ENCODE assay signal across 18 cellular contexts in genomic region chr3:163175970-163176369, GRCh38.
DNase-seq lines count a peak whose midpoint lies in the region; ATAC-seq, FAIRE-seq and TF ChIP-seq lines count a peak whose summit lies in the region.
"Had no signal": no experiment of that assay in that cellular context is flagged by ENCODE, and none has a peak within 500 bp of the region (broad histone marks: within the 10 kb centered on the region; RNA-seq: fewer than 3 reads in every experiment).

No MANE protein-coding gene starts in this region.

- H3K4me3 ChIP-seq in left ventricle myocardium inferior (no peak overlapping the region), retinal pigment epithelial cell (ENCODE audit: low read length) (no peak overlapping the region)
- H3K4me3 ChIP-seq: BLaER1 had no signal

- intact Hi-C loops in Right ventricle myocardium superior (cut with DNase I): no loop called here
- intact Hi-C loops in left ventricle myocardium inferior (cut with micrococcal nuclease): no loop called here

- H3K27me3 ChIP-seq in left ventricle myocardium inferior (ENCODE audit: low read depth): no peaks in the 10 kb centered on the region
- H3K27me3 ChIP-seq: BLaER1 had no signal

- H3K4me1 ChIP-seq in left ventricle myocardium inferior: no peaks in the 10 kb centered on the region
- H3K4me1 ChIP-seq: BLaER1 had no signal

- H3K36me3 ChIP-seq in left ventricle myocardium inferior: no peaks in the 10 kb centered on the region
- H3K36me3 ChIP-seq: BLaER1 had no signal

- TF ChIP-seq CTCF in left ventricle myocardium inferior (IDR thresholded peaks at IDR 0.05; ENCODE audit: borderline replicate concordance) (no peak), D721Med (IDR thresholded peaks at IDR 0.05; ENCODE audit: insufficient read depth, missing control alignments) (no peak), retinal pigment epithelial cell (conservative IDR thresholded peaks at IDR 0.05; ENCODE audit: low read depth, low read length) (no peak)

- ATAC-seq in Right ventricle myocardium superior (ENCODE audit: poor library complexity): peak; percentile 53
- ATAC-seq: HCT116 had no signal

- peak; percentile 56 for FAIRE-seq in D721Med (lab: Jason Lieb, UNC)
- FAIRE-seq: A204.1, HTR-8/SVneo had no signal

- no peak overlapping the region for H3K27ac ChIP-seq in left ventricle myocardium inferior (replicated peaks)
- H3K27ac ChIP-seq: BLaER1 had no signal

- peaks cover 37% of the 10 kb centered on the region for H3K9me3 ChIP-seq in left ventricle myocardium inferior (replicated peaks)
- H3K9me3 ChIP-seq: BLaER1 had no signal

- DNase-seq in Right ventricle myocardium superior (no peak), left ventricle myocardium inferior (no peak), D721Med (ENCODE audit: insufficient read length, low spot score) (no peak), NCI-H524 treated with DMSO at 0.1 percent for 48 hours (lab: John Stamatoyannopoulos, UW) (peak; percentile 78), retinal pigment epithelial cell (ENCODE audit: low read depth) (peak; percentile 63), AG08396 (ENCODE audit: low spot score) (no peak)
- no peak for DNase-seq in NK-92 treated with Interleukin-12 subunit alpha and Interleukin-12 subunit beta, amount 100 ng/mL, for 24 hours (lab: John Stamatoyannopoulos, UW)
- DNase-seq: CD4-positive, alpha-beta memory T cell; DMS79 treated with DMSO at 0.1 percent for 48 hours; GF-D8; GOT3; H7; HFFc6; IMR-90 had no signal

Comparison
In these comparisons a context has a peak if more than half of its experiments do, and no peak if none do; other contexts are left out.
1. DNase-seq: peak in NCI-H524 treated with DMSO at 0.1 percent for 48 hours (single experiment) and retinal pigment epithelial cell (single experiment); none in Right ventricle myocardium superior (single experiment), left ventricle myocardium inferior (single experiment), D721Med (single experiment), AG08396 (single experiment) and NK-92 treated with Interleukin-12 subunit alpha and Interleukin-12 subunit beta, amount 100 ng/mL, for 24 hours (single experiment).